Comparison of ENCODE assay signal across 1 cellular context in the genomic region with DNA sequence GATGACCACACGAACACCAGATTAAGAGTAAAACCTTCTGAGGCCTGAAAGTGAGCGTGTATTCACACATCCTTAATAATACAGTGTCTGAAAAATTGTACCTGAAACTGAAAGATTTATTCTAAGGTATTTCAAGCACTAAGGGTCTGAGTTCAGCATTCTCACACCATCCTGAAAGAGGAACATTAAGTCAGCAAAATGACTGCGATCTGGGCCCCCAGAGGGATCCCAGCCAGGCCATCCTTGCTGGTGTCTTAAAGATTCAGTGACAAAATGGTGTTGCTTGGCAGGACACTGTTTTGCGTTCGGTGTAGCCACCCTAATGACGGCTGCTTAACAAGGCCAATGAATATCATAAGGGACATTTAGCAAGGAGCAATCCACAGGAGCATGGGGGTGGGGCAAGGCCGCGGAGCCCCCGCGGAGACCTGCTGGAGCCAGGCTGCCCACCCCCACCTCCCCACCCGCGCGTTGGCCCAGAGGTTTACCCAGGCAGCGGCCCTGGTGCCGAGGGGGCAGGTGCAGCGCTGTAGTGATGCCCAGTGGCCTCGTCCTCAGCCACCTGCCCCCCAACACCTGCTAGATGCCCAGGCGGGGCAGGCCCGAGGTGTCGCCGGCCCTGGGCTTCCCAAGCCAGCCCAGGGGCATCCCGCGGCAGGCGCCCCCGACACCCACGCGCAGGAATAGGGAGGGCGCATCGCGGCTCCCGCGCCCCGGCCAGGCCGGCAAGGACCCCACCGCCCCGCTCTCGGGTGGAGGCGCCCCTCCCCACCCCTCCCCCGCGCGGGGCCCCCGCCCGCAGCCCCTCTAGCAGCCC.
A peak's percentile ranks its signal among the peaks of the same experiment; 100 is the strongest.
TF ChIP-seq lines count a peak whose summit lies in the region.

No MANE protein-coding gene starts in this region.

TF ChIP-seq in HEK293, 187 proteins besides CTCF, POLR2A, EP300 and RAD21 (continued from another document):
- TF ChIP-seq ZNF341 (tag by site-specific recombination; IDR thresholded peaks at IDR 0.05; ENCODE audit: low read depth): 0 out of 2 replicates have a peak, but pooled peaks have one; percentile 15
- no peak for TF ChIP-seq ZNF707 (tag by site-specific recombination; IDR thresholded peaks at IDR 0.05)
- TF ChIP-seq, protein P1, sequence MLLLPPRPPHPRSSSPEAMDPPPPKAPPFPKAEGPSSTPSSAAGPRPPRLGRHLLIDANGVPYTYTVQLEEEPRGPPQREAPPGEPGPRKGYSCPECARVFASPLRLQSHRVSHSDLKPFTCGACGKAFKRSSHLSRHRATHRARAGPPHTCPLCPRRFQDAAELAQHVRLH (tag by site-specific recombination; IDR thresholded peaks at IDR 0.05): no peak
- no peak for TF ChIP-seq ZNF114 (tag by site-specific recombination; IDR thresholded peaks at IDR 0.05)
- peak; percentile 60 for TF ChIP-seq ZNF335 (tag by site-specific recombination; conservative IDR thresholded peaks at IDR 0.05)
- no peak for TF ChIP-seq GLIS1 (tag by site-specific recombination; IDR thresholded peaks at IDR 0.05)
- no peak for TF ChIP-seq ZNF560 (tag by site-specific recombination; IDR thresholded peaks at IDR 0.05; ENCODE audit: borderline replicate concordance)
- no peak for TF ChIP-seq ZSCAN23 (tag by site-specific recombination; IDR thresholded peaks at IDR 0.05)
- no peak for TF ChIP-seq ZNF624 (tag by site-specific recombination; IDR thresholded peaks at IDR 0.05)
- no peak for TF ChIP-seq ZNF302 (tag by site-specific recombination; IDR thresholded peaks at IDR 0.05; ENCODE audit: low read depth)
- TF ChIP-seq, protein P2, sequence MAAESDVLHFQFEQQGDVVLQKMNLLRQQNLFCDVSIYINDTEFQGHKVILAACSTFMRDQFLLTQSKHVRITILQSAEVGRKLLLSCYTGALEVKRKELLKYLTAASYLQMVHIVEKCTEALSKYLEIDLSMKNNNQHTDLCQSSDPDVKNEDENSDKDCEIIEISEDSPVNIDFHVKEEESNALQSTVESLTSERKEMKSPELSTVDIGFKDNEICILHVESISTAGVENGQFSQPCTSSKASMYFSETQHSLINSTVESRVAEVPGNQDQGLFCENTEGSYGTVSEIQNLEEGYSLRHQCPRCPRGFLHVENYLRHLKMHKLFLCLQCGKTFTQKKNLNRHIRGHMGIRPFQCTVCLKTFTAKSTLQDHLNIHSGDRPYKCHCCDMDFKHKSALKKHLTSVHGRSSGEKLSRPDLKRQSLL (tag by site-specific recombination; IDR thresholded peaks at IDR 0.05): no peak
- no peak for TF ChIP-seq ZNF48 (tag by site-specific recombination; IDR thresholded peaks at IDR 0.05)
- no peak for TF ChIP-seq ZNF132 (tag by site-specific recombination; IDR thresholded peaks at IDR 0.05; ENCODE audit: borderline replicate concordance)
- TF ChIP-seq ZNF777 (tag by site-specific recombination; IDR thresholded peaks at IDR 0.05; ENCODE audit: borderline replicate concordance): no peak
- TF ChIP-seq ZBTB7A (tag by site-specific recombination; IDR thresholded peaks at IDR 0.05; ENCODE audit: low read depth): no peak
- TF ChIP-seq, protein P3, sequence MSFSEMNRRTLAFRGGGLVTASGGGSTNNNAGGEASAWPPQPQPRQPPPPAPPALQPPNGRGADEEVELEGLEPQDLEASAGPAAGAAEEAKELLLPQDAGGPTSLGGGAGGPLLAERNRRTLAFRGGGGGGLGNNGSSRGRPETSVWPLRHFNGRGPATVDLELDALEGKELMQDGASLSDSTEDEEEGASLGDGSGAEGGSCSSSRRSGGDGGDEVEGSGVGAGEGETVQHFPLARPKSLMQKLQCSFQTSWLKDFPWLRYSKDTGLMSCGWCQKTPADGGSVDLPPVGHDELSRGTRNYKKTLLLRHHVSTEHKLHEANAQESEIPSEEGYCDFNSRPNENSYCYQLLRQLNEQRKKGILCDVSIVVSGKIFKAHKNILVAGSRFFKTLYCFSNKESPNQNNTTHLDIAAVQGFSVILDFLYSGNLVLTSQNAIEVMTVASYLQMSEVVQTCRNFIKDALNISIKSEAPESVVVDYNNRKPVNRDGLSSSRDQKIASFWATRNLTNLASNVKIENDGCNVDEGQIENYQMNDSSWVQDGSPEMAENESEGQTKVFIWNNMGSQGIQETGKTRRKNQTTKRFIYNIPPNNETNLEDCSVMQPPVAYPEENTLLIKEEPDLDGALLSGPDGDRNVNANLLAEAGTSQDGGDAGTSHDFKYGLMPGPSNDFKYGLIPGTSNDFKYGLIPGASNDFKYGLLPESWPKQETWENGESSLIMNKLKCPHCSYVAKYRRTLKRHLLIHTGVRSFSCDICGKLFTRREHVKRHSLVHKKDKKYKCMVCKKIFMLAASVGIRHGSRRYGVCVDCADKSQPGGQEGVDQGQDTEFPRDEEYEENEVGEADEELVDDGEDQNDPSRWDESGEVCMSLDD (tag by site-specific recombination; IDR thresholded peaks at IDR 0.05): no peak
- TF ChIP-seq ZNF514 (tag by site-specific recombination; IDR thresholded peaks at IDR 0.05): no peak
- no peak for TF ChIP-seq ZNF626 (tag by site-specific recombination; IDR thresholded peaks at IDR 0.05)
- TF ChIP-seq ZNF2 (tag by site-specific recombination; IDR thresholded peaks at IDR 0.05): no peak
- no peak for TF ChIP-seq ZNF791 (tag by site-specific recombination; IDR thresholded peaks at IDR 0.05)
- TF ChIP-seq, protein P4, sequence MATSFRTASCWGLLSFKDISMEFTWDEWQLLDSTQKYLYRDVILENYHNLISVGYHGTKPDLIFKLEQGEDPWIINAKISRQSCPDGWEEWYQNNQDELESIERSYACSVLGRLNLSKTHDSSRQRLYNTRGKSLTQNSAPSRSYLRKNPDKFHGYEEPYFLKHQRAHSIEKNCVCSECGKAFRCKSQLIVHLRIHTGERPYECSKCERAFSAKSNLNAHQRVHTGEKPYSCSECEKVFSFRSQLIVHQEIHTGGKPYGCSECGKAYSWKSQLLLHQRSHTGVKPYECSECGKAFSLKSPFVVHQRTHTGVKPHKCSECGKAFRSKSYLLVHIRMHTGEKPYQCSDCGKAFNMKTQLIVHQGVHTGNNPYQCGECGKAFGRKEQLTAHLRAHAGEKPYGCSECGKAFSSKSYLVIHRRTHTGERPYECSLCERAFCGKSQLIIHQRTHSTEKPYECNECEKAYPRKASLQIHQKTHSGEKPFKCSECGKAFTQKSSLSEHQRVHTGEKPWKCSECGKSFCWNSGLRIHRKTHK (tag by site-specific recombination; IDR thresholded peaks at IDR 0.05): no peak
- TF ChIP-seq GLIS2 (tag by site-specific recombination; IDR thresholded peaks at IDR 0.05): 0 out of 2 replicates have a peak, but pooled peaks have one; percentile 13
- TF ChIP-seq ZNF211 (tag by site-specific recombination; IDR thresholded peaks at IDR 0.05; ENCODE audit: low read depth): no peak
- TF ChIP-seq ZNF544 (tag by site-specific recombination; IDR thresholded peaks at IDR 0.05): no peak
- TF ChIP-seq OSR2 (tag by site-specific recombination; IDR thresholded peaks at IDR 0.05): no peak
- TF ChIP-seq, protein P5, sequence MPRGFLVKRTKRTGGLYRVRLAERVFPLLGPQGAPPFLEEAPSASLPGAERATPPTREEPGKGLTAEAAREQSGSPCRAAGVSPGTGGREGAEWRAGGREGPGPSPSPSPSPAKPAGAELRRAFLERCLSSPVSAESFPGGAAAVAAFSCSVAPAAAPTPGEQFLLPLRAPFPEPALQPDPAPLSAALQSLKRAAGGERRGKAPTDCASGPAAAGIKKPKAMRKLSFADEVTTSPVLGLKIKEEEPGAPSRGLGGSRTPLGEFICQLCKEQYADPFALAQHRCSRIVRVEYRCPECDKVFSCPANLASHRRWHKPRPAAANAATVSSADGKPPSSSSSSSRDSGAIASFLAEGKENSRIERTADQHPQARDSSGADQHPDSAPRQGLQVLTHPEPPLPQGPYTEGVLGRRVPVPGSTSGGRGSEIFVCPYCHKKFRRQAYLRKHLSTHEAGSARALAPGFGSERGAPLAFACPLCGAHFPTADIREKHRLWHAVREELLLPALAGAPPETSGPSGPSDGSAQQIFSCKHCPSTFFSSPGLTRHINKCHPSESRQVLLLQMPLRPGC (tag by site-specific recombination; IDR thresholded peaks at IDR 0.05): no peak
- TF ChIP-seq, protein P6, sequence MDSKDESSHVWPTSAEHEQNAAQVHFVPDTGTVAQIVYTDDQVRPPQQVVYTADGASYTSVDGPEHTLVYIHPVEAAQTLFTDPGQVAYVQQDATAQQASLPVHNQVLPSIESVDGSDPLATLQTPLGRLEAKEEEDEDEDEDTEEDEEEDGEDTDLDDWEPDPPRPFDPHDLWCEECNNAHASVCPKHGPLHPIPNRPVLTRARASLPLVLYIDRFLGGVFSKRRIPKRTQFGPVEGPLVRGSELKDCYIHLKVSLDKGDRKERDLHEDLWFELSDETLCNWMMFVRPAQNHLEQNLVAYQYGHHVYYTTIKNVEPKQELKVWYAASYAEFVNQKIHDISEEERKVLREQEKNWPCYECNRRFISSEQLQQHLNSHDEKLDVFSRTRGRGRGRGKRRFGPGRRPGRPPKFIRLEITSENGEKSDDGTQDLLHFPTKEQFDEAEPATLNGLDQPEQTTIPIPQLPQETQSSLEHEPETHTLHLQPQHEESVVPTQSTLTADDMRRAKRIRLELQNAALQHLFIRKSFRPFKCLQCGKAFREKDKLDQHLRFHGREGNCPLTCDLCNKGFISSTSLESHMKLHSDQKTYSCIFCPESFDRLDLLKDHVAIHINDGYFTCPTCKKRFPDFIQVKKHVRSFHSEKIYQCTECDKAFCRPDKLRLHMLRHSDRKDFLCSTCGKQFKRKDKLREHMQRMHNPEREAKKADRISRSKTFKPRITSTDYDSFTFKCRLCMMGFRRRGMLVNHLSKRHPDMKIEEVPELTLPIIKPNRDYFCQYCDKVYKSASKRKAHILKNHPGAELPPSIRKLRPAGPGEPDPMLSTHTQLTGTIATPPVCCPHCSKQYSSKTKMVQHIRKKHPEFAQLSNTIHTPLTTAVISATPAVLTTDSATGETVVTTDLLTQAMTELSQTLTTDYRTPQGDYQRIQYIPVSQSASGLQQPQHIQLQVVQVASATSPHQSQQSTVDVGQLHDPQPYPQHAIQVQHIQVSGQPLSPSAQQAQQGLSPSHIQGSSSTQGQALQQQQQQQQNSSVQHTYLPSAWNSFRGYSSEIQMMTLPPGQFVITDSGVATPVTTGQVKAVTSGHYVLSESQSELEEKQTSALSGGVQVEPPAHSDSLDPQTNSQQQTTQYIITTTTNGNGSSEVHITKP (tag by site-specific recombination; IDR thresholded peaks at IDR 0.05): peak; percentile 82
- no peak for TF ChIP-seq ZNF654 (tag by site-specific recombination; IDR thresholded peaks at IDR 0.05; ENCODE audit: low read depth)
- TF ChIP-seq, protein P7, sequence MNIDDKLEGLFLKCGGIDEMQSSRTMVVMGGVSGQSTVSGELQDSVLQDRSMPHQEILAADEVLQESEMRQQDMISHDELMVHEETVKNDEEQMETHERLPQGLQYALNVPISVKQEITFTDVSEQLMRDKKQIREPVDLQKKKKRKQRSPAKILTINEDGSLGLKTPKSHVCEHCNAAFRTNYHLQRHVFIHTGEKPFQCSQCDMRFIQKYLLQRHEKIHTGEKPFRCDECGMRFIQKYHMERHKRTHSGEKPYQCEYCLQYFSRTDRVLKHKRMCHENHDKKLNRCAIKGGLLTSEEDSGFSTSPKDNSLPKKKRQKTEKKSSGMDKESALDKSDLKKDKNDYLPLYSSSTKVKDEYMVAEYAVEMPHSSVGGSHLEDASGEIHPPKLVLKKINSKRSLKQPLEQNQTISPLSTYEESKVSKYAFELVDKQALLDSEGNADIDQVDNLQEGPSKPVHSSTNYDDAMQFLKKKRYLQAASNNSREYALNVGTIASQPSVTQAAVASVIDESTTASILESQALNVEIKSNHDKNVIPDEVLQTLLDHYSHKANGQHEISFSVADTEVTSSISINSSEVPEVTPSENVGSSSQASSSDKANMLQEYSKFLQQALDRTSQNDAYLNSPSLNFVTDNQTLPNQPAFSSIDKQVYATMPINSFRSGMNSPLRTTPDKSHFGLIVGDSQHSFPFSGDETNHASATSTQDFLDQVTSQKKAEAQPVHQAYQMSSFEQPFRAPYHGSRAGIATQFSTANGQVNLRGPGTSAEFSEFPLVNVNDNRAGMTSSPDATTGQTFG (tag by site-specific recombination; IDR thresholded peaks at IDR 0.05; ENCODE audit: borderline replicate concordance): no peak
- no peak for TF ChIP-seq ZNF37A (tag by site-specific recombination; IDR thresholded peaks at IDR 0.05)
- no peak for TF ChIP-seq ZNF366 (tag by site-specific recombination; conservative IDR thresholded peaks at IDR 0.05)
- no peak for TF ChIP-seq ZNF785 (tag by site-specific recombination; IDR thresholded peaks at IDR 0.05)
- TF ChIP-seq, protein P8, sequence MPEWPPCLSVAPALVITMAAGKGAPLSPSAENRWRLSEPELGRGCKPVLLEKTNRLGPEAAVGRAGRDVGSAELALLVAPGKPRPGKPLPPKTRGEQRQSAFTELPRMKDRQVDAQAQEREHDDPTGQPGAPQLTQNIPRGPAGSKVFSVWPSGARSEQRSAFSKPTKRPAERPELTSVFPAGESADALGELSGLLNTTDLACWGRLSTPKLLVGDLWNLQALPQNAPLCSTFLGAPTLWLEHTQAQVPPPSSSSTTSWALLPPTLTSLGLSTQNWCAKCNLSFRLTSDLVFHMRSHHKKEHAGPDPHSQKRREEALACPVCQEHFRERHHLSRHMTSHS (tag by site-specific recombination; IDR thresholded peaks at IDR 0.05): no peak
- no peak for TF ChIP-seq ZNF324 (tag by site-specific recombination; IDR thresholded peaks at IDR 0.05)
- TF ChIP-seq ZFP3 (tag by site-specific recombination; IDR thresholded peaks at IDR 0.05; ENCODE audit: low read depth): no peak
- TF ChIP-seq KLF8 (tag by site-specific recombination; IDR thresholded peaks at IDR 0.05): no peak
- peak; percentile 93 for TF ChIP-seq ZNF585B (tag by site-specific recombination; IDR thresholded peaks at IDR 0.05)
- no peak for TF ChIP-seq ZNF416 (tag by site-specific recombination; IDR thresholded peaks at IDR 0.05)
- TF ChIP-seq TCF7L2 (IDR thresholded peaks at IDR 0.05; ENCODE audit: borderline replicate concordance, low read depth, low read length): no peak
- no peak for TF ChIP-seq KLF1 (tag by site-specific recombination; IDR thresholded peaks at IDR 0.05)
- no peak for TF ChIP-seq ZNF202 (tag by site-specific recombination; IDR thresholded peaks at IDR 0.05; ENCODE audit: borderline replicate concordance)
- no peak for TF ChIP-seq ZFP41 (tag by site-specific recombination; IDR thresholded peaks at IDR 0.05; ENCODE audit: borderline replicate concordance)
- TF ChIP-seq ZNF19 (tag by site-specific recombination; IDR thresholded peaks at IDR 0.05; ENCODE audit: low read depth): no peak
- no peak for TF ChIP-seq ZNF776 (tag by site-specific recombination; IDR thresholded peaks at IDR 0.05; ENCODE audit: borderline replicate concordance)
- TF ChIP-seq, protein P9, sequence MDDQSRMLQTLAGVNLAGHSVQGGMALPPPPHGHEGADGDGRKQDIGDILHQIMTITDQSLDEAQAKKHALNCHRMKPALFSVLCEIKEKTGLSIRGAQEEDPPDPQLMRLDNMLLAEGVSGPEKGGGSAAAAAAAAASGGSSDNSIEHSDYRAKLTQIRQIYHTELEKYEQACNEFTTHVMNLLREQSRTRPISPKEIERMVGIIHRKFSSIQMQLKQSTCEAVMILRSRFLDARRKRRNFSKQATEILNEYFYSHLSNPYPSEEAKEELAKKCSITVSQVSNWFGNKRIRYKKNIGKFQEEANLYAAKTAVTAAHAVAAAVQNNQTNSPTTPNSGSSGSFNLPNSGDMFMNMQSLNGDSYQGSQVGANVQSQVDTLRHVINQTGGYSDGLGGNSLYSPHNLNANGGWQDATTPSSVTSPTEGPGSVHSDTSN (CRISPR knock-in tag; IDR thresholded peaks at IDR 0.05): no peak
- no peak for TF ChIP-seq ZSCAN30 (tag by site-specific recombination; IDR thresholded peaks at IDR 0.05)
